12 cellular contexts compared by ENCODE assay signal in genomic region chr9:136309101-136309801, GRCh38. TPM values are rescaled to one million over a fixed set of nuclear protein-coding genes. Genes with fewer than 3 reads are reported as not detected.
A peak's percentile ranks its signal among the peaks of the same experiment; 100 is the strongest.
DNase-seq lines count a peak whose midpoint lies in the region; ATAC-seq, FAIRE-seq and TF ChIP-seq lines count a peak whose summit lies in the region.
"Had no signal": no experiment of that assay in that cellular context is flagged by ENCODE, and none has a peak within 500 bp of the region (broad histone marks: within the 10 kb centered on the region; RNA-seq: fewer than 3 reads in every experiment).

No MANE protein-coding gene starts in this region.

- H3K79me2 ChIP-seq in HCT116 (ENCODE audit: insufficient read depth, low read length), result no peaks in the 10 kb centered on the region
- no peaks in the 10 kb centered on the region for H3K79me2 ChIP-seq in H1 (ENCODE audit: control insufficient read depth in 1 of 2, insufficient read depth in 2 of 2, low read length in 2 of 2)

- H3K79me1 ChIP-seq in H1 (ENCODE audit: low read depth, low read length), result no peaks in the 10 kb centered on the region; the same call in 1 of the 2 replicates

- no peak for DNase-seq in HCT116 (ENCODE audit: low read depth, low spot score)
- peak; percentile 42 for DNase-seq in NCI-H2196 (lab: John Stamatoyannopoulos, UW; ENCODE audit: unreplicated experiment)
- no peak for DNase-seq in H1 (ENCODE audit: low read depth in 1 of 2, low spot score in 2 of 2)
- no peak for DNase-seq in endothelial cell (ENCODE audit: low spot score)
- DNase-seq in esophagus squamous epithelium (lab: John Stamatoyannopoulos, UW), result no peak
- DNase-seq: activated CD4-positive, alpha-beta T cell treated with anti-CD3 and anti-CD28 coated beads for 48 hours; activated naive CD4-positive, alpha-beta T cell; occipital lobe; stimulated activated naive CD8-positive, alpha-beta T cell treated with anti-CD3 and anti-CD28 coated beads, Interleukin-15, Interleukin-2, amounts not matched to agents 100 U/mL and 50 U/mL, for 24 hours had no signal

- H3K23ac ChIP-seq in H1 (ENCODE audit: insufficient read length), result peak overlapping the region; percentile 20

- peak overlapping the region; percentile 64; the same call in 1 of the 2 replicates for H2BK12ac ChIP-seq in H1 (ENCODE audit: low read depth, low read length)

- no peak overlapping the region for H3K27ac Mint-ChIP-seq in endothelial cell (ENCODE audit: unreplicated experiment)

- no peak overlapping the region for H2BK120ac ChIP-seq in H1 (replicated peaks; ENCODE audit: low read depth, low read length)

- peak overlapping the region; percentile 82 for H3K56ac ChIP-seq in H1 (replicated peaks; ENCODE audit: insufficient read length, low read depth, low read length)

- H3K36me3 Mint-ChIP-seq in endothelial cell (ENCODE audit: low read depth, unreplicated experiment), result peaks cover under 1% of the 10 kb centered on the region

- H4K91ac ChIP-seq in H1 (replicated peaks; ENCODE audit: insufficient read length, low read length), result peak overlapping the region; percentile 54

- no peak overlapping the region for H4K8ac ChIP-seq in H1 (ENCODE audit: extremely low read depth, insufficient read depth, low read length)

- H3K4me2 ChIP-seq in BLaER1 (peak overlapping the region; percentile 86), HCT116 (ENCODE audit: low read length) (no peak overlapping the region), H1 (ENCODE audit: insufficient read depth in 1 of 2, low read depth in 2 of 2, low read length in 2 of 2) (no peak overlapping the region)

- H3K14ac ChIP-seq in H1 (ENCODE audit: insufficient read length), result no peak overlapping the region

- intact Hi-C loops in HCT116 (cut with micrococcal nuclease), result no loop called here
- intact Hi-C loops in esophagus squamous epithelium (cut with DNase I), result no loop called here

- H3K4me1 ChIP-seq in BLaER1 (peaks cover 98% of the 10 kb centered on the region), HCT116 (ENCODE audit: control insufficient read depth in 1 of 2, insufficient read depth in 2 of 2, low read length in 2 of 2) (peaks cover 13 to 19% of the 10 kb centered on the region in 2 experiments), H1 (replicated peaks in 1 of 4; ENCODE audit: control insufficient read depth in 3 of 4, insufficient read depth in 4 of 4, low read length in 3 of 4) (peaks cover 0 to 3% (median 0%) of the 10 kb centered on the region in 4 experiments; a peak in 1 of 7 replicates), esophagus squamous epithelium (peaks cover 0 to 22% (median 0%) of the 10 kb centered on the region in 3 donors)

- no peaks in the 10 kb centered on the region for H3K27me3 Mint-ChIP-seq in endothelial cell (ENCODE audit: unreplicated experiment)

- no peaks in the 10 kb centered on the region for H3K36me3 ChIP-seq in BLaER1
- H3K36me3 ChIP-seq in HCT116 (ENCODE audit: control insufficient read depth in 1 of 2, insufficient read depth in 2 of 2, low read length in 2 of 2), result no peaks in the 10 kb centered on the region
- H3K36me3 ChIP-seq in H1 (ENCODE audit: control insufficient read depth in 2 of 4, insufficient read depth in 4 of 4, low read length in 3 of 4), result no peaks in the 10 kb centered on the region; a peak in 1 of 8 replicates
- H3K36me3 ChIP-seq in esophagus squamous epithelium, result no peaks in the 10 kb centered on the region

- H3K23me2 ChIP-seq in H1 (ENCODE audit: low read depth, low read length), result peaks cover 25% of the 10 kb centered on the region

- H4K20me1 ChIP-seq in BLaER1 (peaks cover 6% of the 10 kb centered on the region; the same call in 1 of the 2 replicates), HCT116 (ENCODE audit: insufficient read depth) (no peaks in the 10 kb centered on the region), H1 (replicated peaks in 1 of 2; ENCODE audit: control insufficient read depth in 1 of 2, insufficient read depth in 2 of 2, low read length in 2 of 2) (peaks cover 0 to 20% of the 10 kb centered on the region in 2 experiments)

- H3K9me2 ChIP-seq in HCT116 (ENCODE audit: insufficient read depth), result no peaks in the 10 kb centered on the region

- H3K4me3 ChIP-seq in BLaER1, result 0 out of 2 replicates have a peak overlapping the region, but pooled peaks have one; percentile 8
- H3K4me3 ChIP-seq in HCT116 (replicated peaks in 1 of 2; ENCODE audit: low read depth in 1 of 2, low read length in 2 of 2), result no peak overlapping the region
- no peak overlapping the region for H3K4me3 ChIP-seq in H1 (ENCODE audit: extremely low read depth in 1 of 4, insufficient read depth in 2 of 4, low read depth in 3 of 4, low read length in 4 of 4)
- no peak overlapping the region for H3K4me3 ChIP-seq in esophagus squamous epithelium

- H2BK20ac ChIP-seq in H1 (ENCODE audit: low read length), result no peak overlapping the region

- H3K18ac ChIP-seq in H1 (ENCODE audit: extremely low read depth, low read length), result no peak overlapping the region

- H3K9me3 Mint-ChIP-seq in endothelial cell (ENCODE audit: unreplicated experiment), result no peaks in the 10 kb centered on the region

- POLR2A ChIA-PET in HCT116 (lab: Charles Lee) (no interaction called here), H1 (lab: Charles Lee; ENCODE audit: partially characterized antibody) (no interaction called here)

- TF ChIP-seq EP300 in H1 (IDR thresholded peaks at IDR 0.05; ENCODE audit: borderline replicate concordance in 1 of 2, low read depth in 2 of 2, low read length in 2 of 2), result no peak

- peaks cover 2% of the 10 kb centered on the region; the same call in 1 of the 2 replicates for H3K9me3 ChIP-seq in BLaER1
- H3K9me3 ChIP-seq in HCT116 (ENCODE audit: control insufficient read depth in 1 of 2, insufficient read depth in 1 of 2, low read depth in 1 of 2, low read length in 2 of 2), result peaks cover 0 to 5% of the 10 kb centered on the region in 2 experiments; a peak in 2 of 4 replicates
- H3K9me3 ChIP-seq in H1 (ENCODE audit: insufficient read depth in 2 of 2, low read depth in 1 of 2, low read length in 1 of 2), result no peaks in the 10 kb centered on the region
- peaks cover 0 to 3% (median 0%) of the 10 kb centered on the region in 3 donors for H3K9me3 ChIP-seq in esophagus squamous epithelium

- CTCF ChIA-PET in HCT116 (lab: Charles Lee), result no interaction called here
- CTCF ChIA-PET in H1 (lab: Charles Lee; ENCODE audit: partially characterized antibody), result interaction anchor here (0.5 kb wide), 1 partner anchor 9 kb away, joined by 3 read pairs; no protein-coding TSS in a partner anchor

- FAIRE-seq in H1 (lab: Jason Lieb, UNC), result no peak

- no peak overlapping the region for H3K4ac ChIP-seq in H1 (replicated peaks; ENCODE audit: insufficient read length, low read depth, low read length)

- TF ChIP-seq CTCF in HCT116 (IDR thresholded peaks at IDR 0.05 in 2 of 3, conservative IDR thresholded peaks at IDR 0.05 in 1 of 3; ENCODE audit: borderline replicate concordance in 1 of 3, insufficient read depth in 1 of 3, low read depth in 2 of 3, low read length in 2 of 3) (no peak), H1 (IDR thresholded peaks at IDR 0.05; ENCODE audit: control extremely low read depth in 1 of 3, insufficient read depth in 1 of 3, low read depth in 1 of 3, low read length in 3 of 3) (no peak), endothelial cell (IDR thresholded peaks at IDR 0.05; ENCODE audit: unreplicated experiment) (no peak), esophagus squamous epithelium (IDR thresholded peaks at IDR 0.05) (no peak)

- H2AK5ac ChIP-seq in H1 (ENCODE audit: low read depth, low read length), result peak overlapping the region; percentile 99

- H3K27me3 ChIP-seq in BLaER1 (no peaks in the 10 kb centered on the region), HCT116 (ENCODE audit: insufficient read depth, low read length) (no peaks in the 10 kb centered on the region), H1 (replicated peaks in 1 of 4; ENCODE audit: control insufficient read depth in 3 of 4, extremely low read depth in 1 of 4, insufficient read depth in 3 of 4, low read length in 3 of 4) (no peaks in the 10 kb centered on the region; a peak in 1 of 7 replicates), esophagus squamous epithelium (peaks cover 0 to 70% (median 0%) of the 10 kb centered on the region in 4 donors)

- ATAC-seq in HCT116 (no peak), GM18517 (IDR thresholded peaks at IDR 0.05; ENCODE audit: unreplicated experiment) (no peak), GM18909 (IDR thresholded peaks at IDR 0.05; ENCODE audit: poor library complexity, unreplicated experiment) (no peak)
- ATAC-seq: stimulated activated naive CD8-positive, alpha-beta T cell treated with anti-CD3 and anti-CD28 coated beads, Interleukin-15, Interleukin-2, amounts not matched to agents 100 U/mL and 50 U/mL, for 24 hours had no signal

- no peaks in the 10 kb centered on the region for H3K4me1 Mint-ChIP-seq in endothelial cell (ENCODE audit: unreplicated experiment)

- RAD21 ChIA-PET in HCT116 (lab: Charles Lee; ENCODE audit: low non-redundant PET in 1 of 2, low total read pairs in 2 of 2, uncharacterized antibody in 2 of 2, unreplicated experiment in 2 of 2), result no interaction called here

- H3K9ac ChIP-seq in BLaER1 (peak overlapping the region; percentile 62; the same call in 1 of the 2 replicates), HCT116 (ENCODE audit: low read length) (no peak overlapping the region), H1 (replicated peaks in 1 of 4; ENCODE audit: extremely low read depth in 1 of 4, low read depth in 3 of 4, low read length in 3 of 4) (no peak overlapping the region)

- peak overlapping the region; percentile 61; the same call in 1 of the 2 replicates for H2BK5ac ChIP-seq in H1 (ENCODE audit: low read depth, low read length)

- H3K27ac ChIP-seq in BLaER1 (peak overlapping the region; percentile 93), HCT116 (ENCODE audit: low read depth, low read length) (peak overlapping the region; percentile 13; the same call in 1 of the 2 replicates), H1 (ENCODE audit: low read depth, low read length) (no peak overlapping the region), esophagus squamous epithelium (no peak overlapping the region)

- TF ChIP-seq RAD21 in HCT116 (IDR thresholded peaks at IDR 0.05; ENCODE audit: low read depth) (no peak), H1 (IDR thresholded peaks at IDR 0.05 in 1 of 2, conservative IDR thresholded peaks at IDR 0.05 in 1 of 2; ENCODE audit: low read depth in 2 of 2, low read length in 2 of 2) (no peak)

- no peak for TF ChIP-seq POLR2A in HCT116 (IDR thresholded peaks at IDR 0.05; ENCODE audit: borderline replicate concordance, extremely low read depth, insufficient read depth, insufficient read length)
- no peak for TF ChIP-seq POLR2A in H1 (IDR thresholded peaks at IDR 0.05; ENCODE audit: control extremely low read depth in 1 of 2, low read depth in 2 of 2, low read length in 2 of 2)
- no peak for TF ChIP-seq POLR2A in esophagus squamous epithelium (IDR thresholded peaks at IDR 0.05)

- H3K4me3 Mint-ChIP-seq in endothelial cell (ENCODE audit: unreplicated experiment), result no peak overlapping the region

- 88% methylated on average over 20 of the region's 22 CpGs; no CpG with 5 or more reads in 1 of the 2 experiments for WGBS in H1 (ENCODE audit: extremely low coverage in 1 of 2, insufficient coverage in 1 of 2, insufficient read length in 1 of 2, insufficient replicate concordance in 2 of 2, low coverage in 1 of 2, low lambda C conversion rate in 2 of 2, missing lambda C conversion rate in 1 of 2), 2 experiments
- 17% methylated on average over 2 of the region's 22 CpGs; no CpG with 5 or more reads in 1 of the 2 donors for WGBS in esophagus squamous epithelium, 2 donors

- TSS peak; percentile 38 for BruUV-seq in HCT116 (replicated peaks; lab: Mats Ljungman, UMichigan)

- H2AFZ ChIP-seq in HCT116 (ENCODE audit: low read depth, low read length, poor library complexity, severe bottlenecking), result no peak overlapping the region
- no peak overlapping the region for H2AFZ ChIP-seq in H1 (ENCODE audit: low read length)

- peak overlapping the region; percentile 50; the same call in 1 of the 2 replicates for H2BK15ac ChIP-seq in H1 (ENCODE audit: low read length)

- H4K5ac ChIP-seq in H1 (ENCODE audit: insufficient read length, low read depth, low read length), result no peak overlapping the region

RNA-seq across cellular contexts. Expression of gene CCDC187, which starts 5.4 kb away (rescaled TPM):
- total RNA-seq in HCT116 (2021; ENCODE audit: unreplicated experiment), result 4.6 TPM
- polyA plus RNA-seq in HCT116 (2012), result 1.2 and 1.5 TPM in 2 replicates
- total RNA-seq in H1 (2021; fragmentation: NEBNext Ultra II Directional; extraction: Animal tissue kit (Norgen Biotek cat#: 25700)), result not detected in 2 replicates
- polyA plus RNA-seq in H1 (2011; rRNA removed), result 0.02 TPM in 2 replicates
- 0.01 TPM for polyA plus RNA-seq in H1 (2011; cell fraction: cytosol; rRNA removed)
- polyA plus RNA-seq in H1 (2011; cell fraction: nucleus; rRNA removed), result 0.07 TPM
- polyA plus RNA-seq in H1 (2012, experiment 1 of 2), result 0.03 TPM in 2 of 4 replicates, not detected in the others
- 0.03 TPM for polyA plus RNA-seq in H1 (2012, experiment 2 of 2)
- 0.02 TPM for polyA plus RNA-seq in H1 (2013, experiment 1 of 2)
- under 0.01 TPM for polyA plus RNA-seq in H1 (2013, experiment 2 of 2)
- 0.06 TPM in 1 of 2 replicates, not detected in the other for polyA minus RNA-seq in H1 (2011; rRNA and poly(A)+ RNA removed)
- not detected for polyA minus RNA-seq in H1 (2011; cell fraction: cytosol; rRNA and poly(A)+ RNA removed)
- not detected for polyA minus RNA-seq in H1 (2011; cell fraction: nucleus; rRNA and poly(A)+ RNA removed)
- total RNA-seq in endothelial cell (ENCODE audit: unreplicated experiment), result 0.05 TPM
- not detected for total RNA-seq in esophagus squamous epithelium

RNA-seq across cellular contexts. Expression of gene GPSM1, which starts 18.1 kb away (rescaled TPM):
- total RNA-seq in HCT116 (2021; ENCODE audit: unreplicated experiment) (26.4 TPM), endothelial cell (ENCODE audit: unreplicated experiment) (31.7 TPM), esophagus squamous epithelium (1 to 10 TPM in 3 of 4 donors, under 1 TPM in 1; 0.72 to 8.2 (median 1.9) TPM)
- 18.3 and 19.7 TPM in 2 replicates for polyA plus RNA-seq in HCT116 (2012)
- 15.7 and 18.0 TPM in 2 replicates for total RNA-seq in H1 (2021; fragmentation: NEBNext Ultra II Directional; extraction: Animal tissue kit (Norgen Biotek cat#: 25700))
- polyA plus RNA-seq in H1 (2011; rRNA removed), result 12.8 and 19.8 TPM in 2 replicates
- 13.8 TPM for polyA plus RNA-seq in H1 (2011; cell fraction: cytosol; rRNA removed)
- 39.2 TPM for polyA plus RNA-seq in H1 (2011; cell fraction: nucleus; rRNA removed)
- polyA plus RNA-seq in H1 (2012, experiment 1 of 2), result 9.3 to 15.2 TPM (median 14.5 TPM) in 4 replicates
- 12.0 TPM for polyA plus RNA-seq in H1 (2012, experiment 2 of 2)
- polyA plus RNA-seq in H1 (2013, experiment 1 of 2), result 14.4 TPM
- polyA plus RNA-seq in H1 (2013, experiment 2 of 2), result 13.9 TPM
- polyA minus RNA-seq in H1 (2011; rRNA and poly(A)+ RNA removed), result 3.5 and 4.2 TPM in 2 replicates
- polyA minus RNA-seq in H1 (2011; cell fraction: cytosol; rRNA and poly(A)+ RNA removed), result 12.7 TPM
- 11.2 TPM for polyA minus RNA-seq in H1 (2011; cell fraction: nucleus; rRNA and poly(A)+ RNA removed)

RNA-seq across cellular contexts. Expression of gene DNLZ, which starts 54.3 kb away (rescaled TPM):
- total RNA-seq in HCT116 (2021; ENCODE audit: unreplicated experiment) (21.9 TPM), endothelial cell (ENCODE audit: unreplicated experiment) (14.5 TPM), esophagus squamous epithelium (10 to 100 TPM in 3 of 4 donors, 1 to 10 TPM in 1; 1.8 to 31.1 (median 19.7) TPM)
- 15.6 and 15.7 TPM in 2 replicates for polyA plus RNA-seq in HCT116 (2012)
- 17.9 and 19.0 TPM in 2 replicates for total RNA-seq in H1 (2021; fragmentation: NEBNext Ultra II Directional; extraction: Animal tissue kit (Norgen Biotek cat#: 25700))
- 11.6 and 13.6 TPM in 2 replicates for polyA plus RNA-seq in H1 (2011; rRNA removed)
- 19.7 TPM for polyA plus RNA-seq in H1 (2011; cell fraction: cytosol; rRNA removed)
- polyA plus RNA-seq in H1 (2011; cell fraction: nucleus; rRNA removed), result 13.9 TPM
- 6.2 to 15.0 TPM (median 13.2 TPM) in 4 replicates for polyA plus RNA-seq in H1 (2012, experiment 1 of 2)
- polyA plus RNA-seq in H1 (2012, experiment 2 of 2), result 11.1 TPM
- 14.6 TPM for polyA plus RNA-seq in H1 (2013, experiment 1 of 2)
- polyA plus RNA-seq in H1 (2013, experiment 2 of 2), result 15.8 TPM
- polyA minus RNA-seq in H1 (2011; rRNA and poly(A)+ RNA removed), result 0.61 and 1.1 TPM in 2 replicates
- 3.7 TPM for polyA minus RNA-seq in H1 (2011; cell fraction: cytosol; rRNA and poly(A)+ RNA removed)
- 10.4 TPM for polyA minus RNA-seq in H1 (2011; cell fraction: nucleus; rRNA and poly(A)+ RNA removed)

Comparison
In these comparisons a context has a peak if more than half of its experiments do, and no peak if none do; other contexts are left out.
1. H3K27ac ChIP-seq: peak in BLaER1 (single experiment) and HCT116 (single experiment); none in H1 (single experiment) and esophagus squamous epithelium (0 of 4).